Comparison of ENCODE assay signal across 1 cellular context in the genomic region with DNA sequence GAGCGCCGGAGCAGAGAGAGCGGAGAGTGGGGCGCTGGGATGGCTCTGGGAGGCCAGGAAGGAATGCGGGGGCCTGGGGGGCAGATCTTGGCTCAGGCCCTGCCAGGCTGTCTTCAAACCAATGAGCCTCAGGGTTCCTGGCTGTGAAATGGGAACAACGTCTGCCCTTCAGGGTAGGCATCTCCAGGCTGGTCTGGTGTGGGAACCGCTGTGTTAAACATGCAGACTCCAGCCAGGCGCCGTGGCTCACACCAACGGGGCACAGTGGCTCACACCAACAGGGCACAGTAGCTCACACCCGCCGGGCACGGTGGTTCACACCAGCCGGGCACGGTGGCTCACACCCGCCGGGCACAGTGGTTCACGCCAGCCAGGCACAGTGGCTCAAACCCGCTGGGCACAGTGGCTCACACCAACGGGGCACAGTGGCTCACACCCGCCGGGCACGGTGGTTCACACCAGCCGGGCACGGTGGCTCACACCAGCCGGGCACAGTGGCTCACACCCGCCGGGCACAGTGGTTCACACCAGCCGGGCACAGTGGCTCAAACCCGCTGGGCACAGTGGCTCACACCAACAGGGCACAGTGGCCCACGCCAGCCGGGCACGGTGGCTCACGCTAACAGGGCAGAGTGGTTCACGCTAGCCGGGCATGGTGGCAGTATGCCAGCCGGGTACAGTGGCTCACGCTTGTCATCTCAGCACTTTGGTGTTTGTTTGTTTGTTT.
TF ChIP-seq lines count a peak whose summit lies in the region.

No MANE protein-coding gene starts in this region.

TF ChIP-seq in HEK293, 187 proteins besides CTCF, POLR2A, EP300 and RAD21 (continued from another document):
- TF ChIP-seq ZNF654 (tag by site-specific recombination; IDR thresholded peaks at IDR 0.05; ENCODE audit: low read depth) (no peak), ZNF555 (tag by site-specific recombination; conservative IDR thresholded peaks at IDR 0.05) (no peak), ZFHX2 (tag by site-specific recombination; conservative IDR thresholded peaks at IDR 0.05) (0 out of 2 replicates have a peak, but pooled peaks have one; percentile 6), ZNF792 (tag by site-specific recombination; IDR thresholded peaks at IDR 0.05) (no peak), ZBTB17 (tag by site-specific recombination; IDR thresholded peaks at IDR 0.05) (no peak), ZNF341 (tag by site-specific recombination; IDR thresholded peaks at IDR 0.05; ENCODE audit: low read depth) (no peak), ZNF10 (tag by site-specific recombination; IDR thresholded peaks at IDR 0.05) (no peak), ZNF121 (tag by site-specific recombination; IDR thresholded peaks at IDR 0.05) (peak; percentile 81), ZSCAN16 (tag by site-specific recombination; IDR thresholded peaks at IDR 0.05) (no peak), SP2 (tag by site-specific recombination; IDR thresholded peaks at IDR 0.05) (no peak), PATZ1 (tag by site-specific recombination; IDR thresholded peaks at IDR 0.05) (0 out of 2 replicates have a peak, but pooled peaks have one; percentile 7), MYNN (tag by site-specific recombination; IDR thresholded peaks at IDR 0.05; ENCODE audit: borderline replicate concordance) (no peak), ZNF184 (tag by site-specific recombination; IDR thresholded peaks at IDR 0.05) (no peak), ZNF112 (tag by site-specific recombination; IDR thresholded peaks at IDR 0.05) (no peak), ZSCAN5A (tag by site-specific recombination; IDR thresholded peaks at IDR 0.05) (peak; percentile 94; the same call in 1 of the 2 replicates), ZNF624 (tag by site-specific recombination; IDR thresholded peaks at IDR 0.05) (no peak), TCF7L2 (IDR thresholded peaks at IDR 0.05; ENCODE audit: borderline replicate concordance, low read depth, low read length) (no peak), ZNF48 (tag by site-specific recombination; IDR thresholded peaks at IDR 0.05) (no peak), ZNF843 (tag by site-specific recombination; IDR thresholded peaks at IDR 0.05) (0 out of 2 replicates have a peak, but pooled peaks have one; percentile 2), ZBTB7A (tag by site-specific recombination; IDR thresholded peaks at IDR 0.05; ENCODE audit: low read depth) (0 out of 2 replicates have a peak, but pooled peaks have one; percentile 19), PRDM2 (tag by site-specific recombination; IDR thresholded peaks at IDR 0.05; ENCODE audit: borderline replicate concordance) (no peak), ZNF580 (tag by site-specific recombination; IDR thresholded peaks at IDR 0.05) (peak; percentile 77), TRIM28 (IDR thresholded peaks at IDR 0.05; ENCODE audit: borderline replicate concordance, low read length) (no peak), ZFP69B (tag by site-specific recombination; IDR thresholded peaks at IDR 0.05) (no peak), ZNF623 (tag by site-specific recombination; IDR thresholded peaks at IDR 0.05) (no peak; the same call in 1 of the 2 replicates), PRDM10 (tag by site-specific recombination; IDR thresholded peaks at IDR 0.05) (peak; percentile 1; the same call in 1 of the 2 replicates), HIC1 (tag by site-specific recombination; IDR thresholded peaks at IDR 0.05) (peak; percentile 85), BCL6B (tag by site-specific recombination; IDR thresholded peaks at IDR 0.05) (no peak), ATF2 (tag by site-specific recombination; IDR thresholded peaks at IDR 0.05; ENCODE audit: low read depth) (no peak), ZNF610 (tag by site-specific recombination; IDR thresholded peaks at IDR 0.05; ENCODE audit: borderline replicate concordance) (no peak), ZNF585B (tag by site-specific recombination; IDR thresholded peaks at IDR 0.05) (no peak)
- TF ChIP-seq, protein P1, sequence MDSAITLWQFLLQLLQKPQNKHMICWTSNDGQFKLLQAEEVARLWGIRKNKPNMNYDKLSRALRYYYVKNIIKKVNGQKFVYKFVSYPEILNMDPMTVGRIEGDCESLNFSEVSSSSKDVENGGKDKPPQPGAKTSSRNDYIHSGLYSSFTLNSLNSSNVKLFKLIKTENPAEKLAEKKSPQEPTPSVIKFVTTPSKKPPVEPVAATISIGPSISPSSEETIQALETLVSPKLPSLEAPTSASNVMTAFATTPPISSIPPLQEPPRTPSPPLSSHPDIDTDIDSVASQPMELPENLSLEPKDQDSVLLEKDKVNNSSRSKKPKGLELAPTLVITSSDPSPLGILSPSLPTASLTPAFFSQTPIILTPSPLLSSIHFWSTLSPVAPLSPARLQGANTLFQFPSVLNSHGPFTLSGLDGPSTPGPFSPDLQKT (IDR thresholded peaks at IDR 0.05; ENCODE audit: borderline replicate concordance, low read depth, low read length) = no peak
